ENCODE assay signal across 24 cellular contexts in the genomic region with DNA sequence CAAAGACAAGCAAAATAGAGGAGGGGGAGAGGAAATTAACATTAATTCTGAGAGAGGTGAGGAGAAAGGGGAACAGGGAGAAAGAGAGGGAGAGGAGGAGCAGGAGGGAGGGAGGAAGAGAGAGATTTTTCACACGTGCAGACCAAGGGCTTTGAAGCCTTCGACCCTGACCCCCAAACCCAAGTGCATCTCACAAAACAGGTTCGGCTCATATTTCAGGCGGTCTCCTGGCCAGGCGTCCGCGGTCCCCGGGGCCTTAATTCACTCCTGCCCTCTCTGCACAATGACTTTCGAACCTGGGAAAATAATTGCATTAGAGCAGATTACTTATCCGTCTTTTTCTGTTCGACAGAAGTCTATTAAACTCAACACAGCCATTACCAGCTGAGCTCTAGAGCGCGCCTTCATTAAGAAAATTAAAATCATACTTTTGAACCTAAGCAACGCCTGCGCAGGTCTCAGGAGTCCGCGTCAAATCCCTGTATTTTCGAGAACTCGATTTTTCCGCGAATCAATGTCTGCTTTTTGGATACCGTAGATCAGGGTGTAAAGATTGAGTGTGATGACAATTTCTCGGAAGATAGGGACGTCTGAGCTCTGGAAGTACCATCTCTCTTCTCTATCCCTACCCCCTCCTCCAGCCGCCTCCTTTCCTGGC.
A peak's percentile ranks its signal among the peaks of the same experiment; 100 is the strongest.
DNase-seq lines count a peak whose midpoint lies in the region; TF ChIP-seq lines count a peak whose summit lies in the region.
"Had no signal": no experiment of that assay in that cellular context is flagged by ENCODE, and none has a peak within 500 bp of the region (broad histone marks: within the 10 kb centered on the region; RNA-seq: fewer than 3 reads in every experiment).

No MANE protein-coding gene starts in this region.

- no peaks in the 10 kb centered on the region for H3K27me3 ChIP-seq in endocrine pancreas (ENCODE audit: control insufficient read depth, insufficient read depth, low read length)
- H3K27me3 ChIP-seq in smooth muscle cell (ENCODE audit: low read depth): peaks cover 68% of the 10 kb centered on the region

- H3K79me2 ChIP-seq in smooth muscle cell (ENCODE audit: low read depth): no peaks in the 10 kb centered on the region

- H3F3A ChIP-seq in smooth muscle cell (ENCODE audit: low read depth): no peaks in the 10 kb centered on the region

- H3K9me3 Mint-ChIP-seq in IgD-negative memory B cell: peaks cover 0 to 2% (median 0%) of the 10 kb centered on the region in 3 donors
- H3K9me3 Mint-ChIP-seq: activated T-helper 2 cell treated with anti-CD3 and anti-CD28 coated beads, Interferon-gamma antibody, Interleukin-2, Interleukin-4, amounts not matched to agents 10 μg/mL and 5 μg/mL and 100 μg/mL, durations not matched to agents 14 hours and 24 hours and 36 hours; stimulated activated naive CD8-positive, alpha-beta T cell treated with anti-CD3 and anti-CD28 coated beads, Interleukin-15, Interleukin-2, amounts not matched to agents 100 ng/mL and 50 ng/mL, for 24 hours had no signal

- H3K4me1 Mint-ChIP-seq in IgD-negative memory B cell: peaks cover 5 to 11% (median 9%) of the 10 kb centered on the region in 3 donors

- DNase-seq in smooth muscle cell (lab: John Stamatoyannopoulos, UW; ENCODE audit: unreplicated experiment) (no peak), hepatic stellate cell (ENCODE audit: low spot score) (no peak), cardiac septum (ENCODE audit: low spot score) (no peak)
- DNase-seq in activated CD8-positive, alpha-beta memory T cell treated with anti-CD3 and anti-CD28 coated beads for 24 hours: no peak
- DNase-seq: activated CD8-positive, alpha-beta memory T cell treated with anti-CD3 and anti-CD28 coated beads, Interleukin-2, amount 10 ng/mL, durations not matched to agents 7 days and 5 days; CD8-positive, alpha-beta memory T cell; colonic mucosa; heart right ventricle; Karpas-422; kidney glomerular epithelial cell; naive thymus-derived CD8-positive, alpha-beta T cell; NCI-H2029 treated with DMSO at 0.1 percent for 48 hours; NCI-H510A treated with DMSO at 0.1 percent for 48 hours; RPMI8226; SK-N-SH; small intestine; stimulated activated CD4-positive, alpha-beta T cell treated with anti-CD3 and anti-CD28 coated beads, Interleukin-4, amount 100 ng/mL, for 24 hours; T-helper 9 cell had no signal

- peak overlapping the region; percentile 83 for H3K4me2 ChIP-seq in smooth muscle cell
- H3K4me2 ChIP-seq: SK-N-SH had no signal

- peak overlapping the region; percentile 7 for H3K4me3 ChIP-seq in endocrine pancreas (ENCODE audit: control insufficient read depth, insufficient read depth, low read length)
- H3K4me3 ChIP-seq in mesodermal cell (ENCODE audit: extremely low read depth, insufficient read depth, low read length, poor library complexity, severe bottlenecking): peak overlapping the region; percentile 17
- H3K4me3 ChIP-seq in smooth muscle cell: peak overlapping the region; percentile 41
- H3K4me3 ChIP-seq: colonic mucosa, heart right ventricle, tibial nerve had no signal

- intact Hi-C loops in cardiac septum (cut with DNase I): loop anchor here (5.0 to 10.0 kb wide), 4 partner anchors 143 to 1005 kb away; partner anchors contain the start of gene MEIS2

- 8 to 11% methylated on average over 17 of the region's 25 CpGs for WGBS in mesodermal cell (ENCODE audit: insufficient coverage in 2 of 2), 2 experiments
- WGBS in smooth muscle cell (ENCODE audit: low lambda C conversion rate): 19% methylated on average over 25 of the region's 25 CpGs

- H3K36me3 ChIP-seq in endocrine pancreas (ENCODE audit: control insufficient read depth, insufficient read depth, low read length) (no peaks in the 10 kb centered on the region), mesodermal cell (ENCODE audit: control insufficient read depth, insufficient read depth, low read length) (no peaks in the 10 kb centered on the region), smooth muscle cell (ENCODE audit: low read depth) (no peaks in the 10 kb centered on the region)
- H3K36me3 ChIP-seq: colonic mucosa, heart right ventricle, tibial nerve had no signal

- H4K20me1 ChIP-seq in smooth muscle cell (ENCODE audit: low read depth): no peaks in the 10 kb centered on the region

- peak overlapping the region; percentile 32 for H2AFZ ChIP-seq in smooth muscle cell (ENCODE audit: low read depth)

- peak overlapping the region in 2 of 3 donors; percentile 39 to 60 for H3K27ac Mint-ChIP-seq in IgD-negative memory B cell
- H3K27ac Mint-ChIP-seq: activated CD8-positive, alpha-beta memory T cell treated with anti-CD3 and anti-CD28 coated beads, Interleukin-2, amount 10 ng/mL, durations not matched to agents 7 days and 5 days; activated T-helper 2 cell treated with anti-CD3 and anti-CD28 coated beads, Interferon-gamma antibody, Interleukin-2, Interleukin-4, amounts not matched to agents 10 μg/mL and 5 μg/mL and 100 μg/mL, durations not matched to agents 14 hours and 24 hours and 36 hours; CD8-positive, alpha-beta memory T cell; stimulated activated naive CD8-positive, alpha-beta T cell treated with anti-CD3 and anti-CD28 coated beads, Interleukin-15, Interleukin-2, amounts not matched to agents 100 ng/mL and 50 ng/mL, for 24 hours had no signal

- H3K9me3 ChIP-seq in endocrine pancreas (ENCODE audit: control insufficient read depth, low read length) (no peaks in the 10 kb centered on the region), mesodermal cell (ENCODE audit: control insufficient read depth, low read length) (no peaks in the 10 kb centered on the region), smooth muscle cell (replicated peaks; ENCODE audit: low read depth) (no peaks in the 10 kb centered on the region)
- H3K9me3 ChIP-seq: colonic mucosa, heart right ventricle, SK-N-SH, tibial nerve had no signal

- H3K9ac ChIP-seq in endocrine pancreas (ENCODE audit: control insufficient read depth, insufficient read depth, low read length): no peak overlapping the region
- H3K9ac ChIP-seq in smooth muscle cell (ENCODE audit: low read depth): no peak overlapping the region
- H3K9ac ChIP-seq: SK-N-SH had no signal

- no peak overlapping the region for H3K27ac ChIP-seq in mesodermal cell (ENCODE audit: low read depth, low read length, severe bottlenecking)
- H3K27ac ChIP-seq in smooth muscle cell (ENCODE audit: low read depth): no peak overlapping the region
- H3K27ac ChIP-seq: colonic mucosa, heart right ventricle, tibial nerve had no signal

- H3K4me1 ChIP-seq in endocrine pancreas (ENCODE audit: control insufficient read depth, insufficient read depth, low read length): peaks cover 4% of the 10 kb centered on the region
- H3K4me1 ChIP-seq in mesodermal cell (ENCODE audit: control insufficient read depth, insufficient read depth, low read length, poor library complexity, severe bottlenecking): peaks cover 11% of the 10 kb centered on the region
- H3K4me1 ChIP-seq in smooth muscle cell (ENCODE audit: low read depth): peaks cover 45% of the 10 kb centered on the region
- H3K4me1 ChIP-seq: colonic mucosa had no signal

- no peaks in the 10 kb centered on the region for H3K36me3 Mint-ChIP-seq in IgD-negative memory B cell
- H3K36me3 Mint-ChIP-seq: CD8-positive, alpha-beta memory T cell had no signal

- peak overlapping the region in 1 of 4 donors; percentile 66 for H3K4me3 Mint-ChIP-seq in IgD-negative memory B cell
- H3K4me3 Mint-ChIP-seq: activated CD8-positive, alpha-beta memory T cell treated with anti-CD3 and anti-CD28 coated beads, Interleukin-2, amount 10 ng/mL, durations not matched to agents 7 days and 5 days; CD8-positive, alpha-beta memory T cell; stimulated activated naive CD8-positive, alpha-beta T cell treated with anti-CD3 and anti-CD28 coated beads, Interleukin-15, Interleukin-2, amounts not matched to agents 100 ng/mL and 50 ng/mL, for 24 hours had no signal

- H3K27me3 Mint-ChIP-seq in IgD-negative memory B cell: peaks cover 67% of the 10 kb centered on the region

- no peak for TF ChIP-seq CTCF in smooth muscle cell (IDR thresholded peaks at IDR 0.05; ENCODE audit: borderline replicate concordance, insufficient read depth, poor library complexity, severe bottlenecking)
